15 cellular contexts compared by ENCODE assay signal in genomic region chr11:12979928-12980689, GRCh38. TPM values are rescaled to one million over a fixed set of nuclear protein-coding genes. Genes with fewer than 3 reads are reported as not detected.
A peak's percentile ranks its signal among the peaks of the same experiment; 100 is the strongest.
DNase-seq lines count a peak whose midpoint lies in the region; ATAC-seq and TF ChIP-seq lines count a peak whose summit lies in the region.
"Had no signal": no experiment of that assay in that cellular context is flagged by ENCODE, and none has a peak within 500 bp of the region (broad histone marks: within the 10 kb centered on the region; RNA-seq: fewer than 3 reads in every experiment).

No MANE protein-coding gene starts in this region.

- intact Hi-C loops in tibial artery (cut with DNase I; ENCODE audit: low total_unique reads) = no loop called here

- no peaks in the 10 kb centered on the region for H3K9me3 Mint-ChIP-seq in endothelial cell (ENCODE audit: unreplicated experiment)
- no peaks in the 10 kb centered on the region for H3K9me3 Mint-ChIP-seq in stimulated activated memory B cell treated with anti-CD40 and anti-IgM and Interleukin-4, amounts not matched to agents 10 μg/mL and 1 μg/mL and 100 μg/mL, for 72 hours

- no peaks in the 10 kb centered on the region for H3K36me3 ChIP-seq in tibial artery
- H3K36me3 ChIP-seq: adrenal gland had no signal

- no peaks in the 10 kb centered on the region for H3K4me1 ChIP-seq in tibial artery
- H3K4me1 ChIP-seq: adrenal gland had no signal

- H3K36me3 Mint-ChIP-seq in endothelial cell (ENCODE audit: low read depth, unreplicated experiment) = no peaks in the 10 kb centered on the region
- H3K36me3 Mint-ChIP-seq in stimulated activated memory B cell treated with anti-CD40 and anti-IgM and Interleukin-4, amounts not matched to agents 10 μg/mL and 1 μg/mL and 100 μg/mL, for 72 hours = no peaks in the 10 kb centered on the region

- H3K27ac ChIP-seq in tibial artery = no peak overlapping the region
- no peak overlapping the region for H3K27ac ChIP-seq in coronary artery
- H3K27ac ChIP-seq: adrenal gland, epithelial cell of prostate had no signal

- peaks cover 2% of the 10 kb centered on the region for H3K27me3 Mint-ChIP-seq in endothelial cell (ENCODE audit: unreplicated experiment)
- H3K27me3 Mint-ChIP-seq in stimulated activated memory B cell treated with anti-CD40 and anti-IgM and Interleukin-4, amounts not matched to agents 10 μg/mL and 1 μg/mL and 100 μg/mL, for 72 hours = peaks cover 17% of the 10 kb centered on the region

- DNase-seq in DMS53 (lab: John Stamatoyannopoulos, UW) = peak; percentile 98
- DNase-seq in NCI-H1436 treated with DMSO at 0.1 percent for 48 hours (lab: John Stamatoyannopoulos, UW) = peak; percentile 60
- peak; percentile 94 for DNase-seq in NCI-H748 treated with DMSO at 0.1 percent for 48 hours (lab: John Stamatoyannopoulos, UW)
- DNase-seq in endothelial cell (ENCODE audit: low spot score) = peak; percentile 6
- DNase-seq in tibial artery = no peak
- no peak for DNase-seq in coronary artery (ENCODE audit: low spot score)
- DNase-seq: adrenal gland, DND-41, head of caudate nucleus, KBM-7, retina had no signal

- H3K4me1 Mint-ChIP-seq in endothelial cell (ENCODE audit: unreplicated experiment) = peaks cover 41% of the 10 kb centered on the region
- no peaks in the 10 kb centered on the region for H3K4me1 Mint-ChIP-seq in stimulated activated memory B cell treated with anti-CD40 and anti-IgM and Interleukin-4, amounts not matched to agents 10 μg/mL and 1 μg/mL and 100 μg/mL, for 72 hours

- H3K4me3 Mint-ChIP-seq in endothelial cell (ENCODE audit: unreplicated experiment) = no peak overlapping the region
- no peak overlapping the region for H3K4me3 Mint-ChIP-seq in stimulated activated memory B cell treated with anti-CD40 and anti-IgM and Interleukin-4, amounts not matched to agents 10 μg/mL and 1 μg/mL and 100 μg/mL, for 72 hours

- no peak for ATAC-seq in GM21717 (IDR thresholded peaks at IDR 0.05; ENCODE audit: unreplicated experiment)
- ATAC-seq in stimulated activated memory B cell treated with anti-CD40 and anti-IgM and Interleukin-4, amounts not matched to agents 10 μg/mL and 1 μg/mL and 100 μg/mL, for 72 hours = no peak

- H3K9me3 ChIP-seq in tibial artery = no peaks in the 10 kb centered on the region
- H3K9me3 ChIP-seq: adrenal gland had no signal

- H3K4me3 ChIP-seq in tibial artery (no peak overlapping the region), coronary artery (no peak overlapping the region)
- H3K4me3 ChIP-seq: adrenal gland had no signal

- no peak overlapping the region for H3K27ac Mint-ChIP-seq in endothelial cell (ENCODE audit: unreplicated experiment)
- no peak overlapping the region for H3K27ac Mint-ChIP-seq in stimulated activated memory B cell treated with anti-CD40 and anti-IgM and Interleukin-4, amounts not matched to agents 10 μg/mL and 1 μg/mL and 100 μg/mL, for 72 hours

- no peak for TF ChIP-seq CTCF in endothelial cell (IDR thresholded peaks at IDR 0.05; ENCODE audit: unreplicated experiment)
- TF ChIP-seq CTCF in tibial artery (IDR thresholded peaks at IDR 0.05) = no peak
- TF ChIP-seq CTCF in coronary artery (IDR thresholded peaks at IDR 0.05) = no peak

- H3K27me3 ChIP-seq in tibial artery = peaks cover 0 to 7% of the 10 kb centered on the region in 2 donors
- H3K27me3 ChIP-seq: adrenal gland had no signal

RNA-seq across cellular contexts. Expression of gene RASSF10, which starts 29.0 kb away (rescaled TPM):
- total RNA-seq in endothelial cell (ENCODE audit: unreplicated experiment) = 17.5 TPM
- total RNA-seq: adrenal gland, chondrocyte had no signal

Comparison
In these comparisons a context has a peak if more than half of its experiments do, and no peak if none do; other contexts are left out.
1. DNase-seq: peak in DMS53 (single experiment), NCI-H1436 treated with DMSO at 0.1 percent for 48 hours (single experiment), NCI-H748 treated with DMSO at 0.1 percent for 48 hours (single experiment) and endothelial cell (single experiment); none in tibial artery (0 of 2) and coronary artery (single experiment).